ENCODE assay signal across 15 cellular contexts in genomic region chr2:12059616-12060441, GRCh38.
DNase-seq lines count a peak whose midpoint lies in the region; ATAC-seq, FAIRE-seq and TF ChIP-seq lines count a peak whose summit lies in the region.
"Had no signal": no experiment of that assay in that cellular context is flagged by ENCODE, and none has a peak within 500 bp of the region (broad histone marks: within the 10 kb centered on the region; RNA-seq: fewer than 3 reads in every experiment).

No MANE protein-coding gene starts in this region.

- POLR2A ChIA-PET in HEK293 (lab: Yijun Ruan, JAX), result no interaction called here
- POLR2A ChIA-PET in HepG2 (lab: Yijun Ruan, JAX), result no interaction called here

- H3K9me3 ChIP-seq in HEK293 (ENCODE audit: control insufficient read depth, insufficient read depth, low read depth, low read length) (no peaks in the 10 kb centered on the region), SJSA1 (replicated peaks) (no peaks in the 10 kb centered on the region), HepG2 (ENCODE audit: low read length) (no peaks in the 10 kb centered on the region)
- H3K9me3 ChIP-seq: BE2C, esophagus squamous epithelium had no signal

- no TSS peak for BruUV-seq in HepG2 (replicated peaks; lab: Mats Ljungman, UMichigan)

- DNase-seq in AG08395 (ENCODE audit: low spot score) (peak; percentile 54), SJSA1 (ENCODE audit: low read depth in 1 of 2, low spot score in 2 of 2) (peak; percentile 52 to 71), fibroblast of the conjunctiva (ENCODE audit: low read depth) (peak; percentile 26), left colon (no peak), HepG2 (ENCODE audit: low spot score) (no peak)
- DNase-seq in stimulated activated CD4-positive, alpha-beta T cell treated with anti-CD3 and anti-CD28 coated beads, Interleukin-1b, Interleukin-23, amount 100 ng/mL, for 48 hours, result no peak
- DNase-seq in stimulated activated naive CD4-positive, alpha-beta T cell (lab: John Stamatoyannopoulos, UW), result no peak
- DNase-seq: activated CD4-positive, alpha-beta T cell treated with anti-CD3 and anti-CD28 coated beads for 48 hours; BE2C; caudate nucleus; esophagus squamous epithelium; NCI-H1048; NCI-H524 treated with DMSO at 0.1 percent for 48 hours had no signal

- in situ Hi-C loops in HepG2 (cut with HindIII; ENCODE audit: extremely low pct_ligation_motif_present, low pct_unique_long_range_greater_than_20kb), result no loop called here

- H2AFZ ChIP-seq in HepG2 (ENCODE audit: low read length), result no peak overlapping the region

- TF ChIP-seq EP300 in HepG2 (IDR thresholded peaks at IDR 0.05; ENCODE audit: low read depth in 2 of 2, low read length in 2 of 2) (no peak), HepG2 (CRISPR knock-in tag; IDR thresholded peaks at IDR 0.05; ENCODE audit: borderline replicate concordance) (no peak)

- H3K27me3 ChIP-seq in SJSA1 (replicated peaks) (no peaks in the 10 kb centered on the region), HepG2 (ENCODE audit: control insufficient read depth in 1 of 2, insufficient read depth in 2 of 2, low read length in 2 of 2) (peaks cover 0 to 7% of the 10 kb centered on the region in 2 experiments; a peak in 3 of 5 replicates)
- H3K27me3 ChIP-seq: BE2C, esophagus squamous epithelium had no signal

- CTCF ChIA-PET in HEK293 (lab: Yijun Ruan, JAX) (no interaction called here), HepG2 (lab: Yijun Ruan, JAX; ENCODE audit: low intra/inter-chr PET ratio, low total read pairs) (no interaction called here)

- ATAC-seq in left colon, result no peak
- no peak for ATAC-seq in HepG2

- H3K9ac ChIP-seq in HepG2 (ENCODE audit: insufficient read depth, low read depth, low read length), result no peak overlapping the region

- H3K79me2 ChIP-seq in HepG2 (ENCODE audit: insufficient read depth, low read length), result no peaks in the 10 kb centered on the region

- H3K4me1 ChIP-seq in HEK293 (ENCODE audit: control insufficient read depth, insufficient read depth, low read length) (peaks cover 10% of the 10 kb centered on the region; the same call in 1 of the 2 replicates), SJSA1 (replicated peaks) (peaks cover 47% of the 10 kb centered on the region), HepG2 (ENCODE audit: insufficient read depth, low read length) (no peaks in the 10 kb centered on the region)

- H3K36me3 ChIP-seq in HEK293 (ENCODE audit: control insufficient read depth in 2 of 2, insufficient read depth in 1 of 2, low read length in 2 of 2) (no peaks in the 10 kb centered on the region), SJSA1 (no peaks in the 10 kb centered on the region), HepG2 (replicated peaks in 1 of 2; ENCODE audit: control insufficient read depth in 1 of 2, insufficient read depth in 2 of 2, low read length in 2 of 2) (no peaks in the 10 kb centered on the region)
- H3K36me3 ChIP-seq: BE2C, esophagus squamous epithelium had no signal

- no peak for FAIRE-seq in HepG2 (lab: Jason Lieb, UNC)
- FAIRE-seq: islet of Langerhans had no signal

- no peaks in the 10 kb centered on the region for H4K20me1 ChIP-seq in HepG2 (ENCODE audit: insufficient read depth, low read length)

- intact Hi-C loops in left colon (cut with DNase I, micrococcal nuclease), result no loop called here
- intact Hi-C loops in HepG2 (cut with micrococcal nuclease; ENCODE audit: unreplicated experiment), result no loop called here

- no peak for TF ChIP-seq RAD21 in HepG2 (CRISPR knock-in tag; IDR thresholded peaks at IDR 0.05)

- 5% methylated on average over 2 of the region's 2 CpGs for WGBS in HepG2 (ENCODE audit: low lambda C conversion rate)

- H3K4me2 ChIP-seq in HepG2 (ENCODE audit: low read depth, low read length), result no peak overlapping the region

- H3K4me3 ChIP-seq in HEK293 (ENCODE audit: low read depth, low read length) (no peak overlapping the region), SJSA1 (no peak overlapping the region), HepG2 (replicated peaks in 1 of 3; ENCODE audit: insufficient read depth in 1 of 3, low read depth in 2 of 3, low read length in 3 of 3) (no peak overlapping the region)
- H3K4me3 ChIP-seq: esophagus squamous epithelium had no signal

- H3K27ac ChIP-seq in HEK293 (ENCODE audit: extremely low read depth, low read depth, low read length) (no peak overlapping the region; the same call in 1 of the 2 replicates), SJSA1 (no peak overlapping the region), HepG2 (ENCODE audit: extremely low read length, insufficient read depth, low read length) (no peak overlapping the region)
- H3K27ac ChIP-seq: esophagus squamous epithelium had no signal

- TF ChIP-seq CTCF in HEK293 (tag by site-specific recombination; IDR thresholded peaks at IDR 0.05) (no peak), HepG2 (CRISPR knock-in tag; IDR thresholded peaks at IDR 0.05) (no peak)

- TF ChIP-seq POLR2A in HepG2 (IDR thresholded peaks at IDR 0.05; ENCODE audit: insufficient read depth in 1 of 2, low read depth in 2 of 2, low read length in 2 of 2), result no peak

TF ChIP-seq in HEK293, 187 proteins besides CTCF, POLR2A, EP300 and RAD21 (continues in another document):
- TF ChIP-seq ZNF114 (tag by site-specific recombination; IDR thresholded peaks at IDR 0.05), result no peak
- TF ChIP-seq ZNF404 (tag by site-specific recombination; IDR thresholded peaks at IDR 0.05), result no peak
- TF ChIP-seq KLF8 (tag by site-specific recombination; IDR thresholded peaks at IDR 0.05), result no peak
- 0 out of 2 replicates have a peak, but pooled peaks have one; percentile 15 for TF ChIP-seq ZEB2 (tag by site-specific recombination; IDR thresholded peaks at IDR 0.05)
- no peak for TF ChIP-seq BCL6B (tag by site-specific recombination; IDR thresholded peaks at IDR 0.05)
- no peak for TF ChIP-seq ZNF830 (tag by site-specific recombination; IDR thresholded peaks at IDR 0.05; ENCODE audit: low read depth)
- no peak for TF ChIP-seq ZNF623 (tag by site-specific recombination; IDR thresholded peaks at IDR 0.05)
- TF ChIP-seq PRDM1 (tag by site-specific recombination; IDR thresholded peaks at IDR 0.05), result peak; percentile 77
- TF ChIP-seq ZNF843 (tag by site-specific recombination; IDR thresholded peaks at IDR 0.05), result no peak
- TF ChIP-seq BCL11B (tag by site-specific recombination; IDR thresholded peaks at IDR 0.05; ENCODE audit: low read depth), result no peak
- TF ChIP-seq ZNF555 (tag by site-specific recombination; conservative IDR thresholded peaks at IDR 0.05), result no peak

TF ChIP-seq in HepG2, 621 proteins besides CTCF, POLR2A, EP300 and RAD21:
- TF ChIP-seq ZBTB33 (CRISPR knock-in tag; IDR thresholded peaks at IDR 0.05) (no peak), STAT5B (CRISPR knock-in tag; IDR thresholded peaks at IDR 0.05) (no peak), RAD51 (IDR thresholded peaks at IDR 0.05; ENCODE audit: borderline replicate concordance) (no peak), HOMEZ (CRISPR knock-in tag; IDR thresholded peaks at IDR 0.05; ENCODE audit: low read depth) (no peak), ZNF18 (CRISPR knock-in tag; IDR thresholded peaks at IDR 0.05; ENCODE audit: insufficient replicate concordance) (no peak), RORA (CRISPR knock-in tag; IDR thresholded peaks at IDR 0.05) (no peak), ZIK1 (CRISPR knock-in tag; IDR thresholded peaks at IDR 0.05; ENCODE audit: borderline replicate concordance, low read depth) (no peak), ZNF143 (CRISPR knock-in tag; IDR thresholded peaks at IDR 0.05) (no peak), NFIC (IDR thresholded peaks at IDR 0.05; ENCODE audit: low read length) (no peak), ZNF572 (CRISPR knock-in tag; IDR thresholded peaks at IDR 0.05) (no peak), KAT8 (CRISPR knock-in tag; IDR thresholded peaks at IDR 0.05) (no peak), KDM5A (IDR thresholded peaks at IDR 0.05; ENCODE audit: borderline replicate concordance, low read length) (no peak), RBFOX2 (IDR thresholded peaks at IDR 0.05; ENCODE audit: low read depth, low read length) (no peak), ERF (CRISPR knock-in tag; IDR thresholded peaks at IDR 0.05) (no peak), SRY (CRISPR knock-in tag; IDR thresholded peaks at IDR 0.05) (no peak)

Comparison
In these comparisons a context has a peak if more than half of its experiments do, and no peak if none do; other contexts are left out.
1. DNase-seq: peak in AG08395 (single experiment), SJSA1 (2 of 2) and fibroblast of the conjunctiva (single experiment); none in left colon (0 of 2), stimulated activated CD4-positive, alpha-beta T cell treated with anti-CD3 and anti-CD28 coated beads, Interleukin-1b, Interleukin-23, amount 100 ng/mL, for 48 hours (single experiment), HepG2 (single experiment) and stimulated activated naive CD4-positive, alpha-beta T cell (0 of 6).